ENCODE assay signal across 8 cellular contexts in the genomic region with DNA sequence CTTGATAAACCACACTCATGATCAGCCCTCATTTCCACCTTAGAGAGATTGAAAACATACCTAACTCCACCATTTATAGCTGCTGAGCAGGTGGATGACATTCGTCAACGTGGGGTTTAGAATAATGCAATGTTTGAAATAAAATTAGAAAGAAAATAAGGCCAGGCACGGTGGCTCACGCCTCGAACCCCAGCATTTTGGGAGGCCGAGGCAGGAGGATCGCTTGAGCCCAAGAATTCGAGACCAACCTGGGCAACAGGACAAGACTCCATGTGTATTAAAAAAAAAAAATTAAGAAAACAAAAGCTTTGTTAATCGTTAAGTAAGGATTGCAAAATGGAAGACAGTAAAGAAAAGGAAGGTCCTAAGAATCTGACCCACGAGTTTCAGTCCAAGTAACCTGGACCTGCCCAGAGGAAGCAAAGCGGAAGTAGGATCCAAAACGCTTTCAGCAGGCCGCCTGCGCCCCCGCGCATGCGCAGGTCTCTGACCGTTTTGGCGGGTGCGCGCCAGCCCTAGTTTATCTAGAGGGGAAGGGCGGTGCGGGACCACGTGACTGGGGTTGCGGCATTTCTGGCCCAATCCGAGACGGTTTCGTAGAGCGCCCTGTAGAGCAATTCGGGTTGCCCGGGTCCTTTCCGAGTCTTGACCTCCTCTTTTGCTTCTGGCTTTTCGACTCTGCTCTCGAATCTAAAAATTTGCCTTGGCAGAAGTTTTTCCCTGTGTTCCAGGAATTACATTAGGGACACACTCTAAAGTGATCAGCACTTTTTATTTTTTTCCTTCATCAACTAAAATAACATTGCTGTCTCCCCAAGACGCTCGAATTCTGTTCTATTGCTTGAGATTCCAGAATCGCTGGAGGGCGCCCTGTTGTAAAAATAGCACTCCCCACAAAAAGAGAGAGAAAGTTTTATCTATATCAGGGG. TPM values are rescaled to one million over a fixed set of nuclear protein-coding genes. Genes with fewer than 3 reads are reported as not detected.
DNase-seq lines count a peak whose midpoint lies in the region; ATAC-seq and TF ChIP-seq lines count a peak whose summit lies in the region.

No MANE protein-coding gene starts in this region.

- no peaks in the 10 kb centered on the region for H3K9me3 ChIP-seq in CD8-positive, alpha-beta memory T cell (ENCODE audit: low read length)
- H3K9me3 ChIP-seq in stomach, result no peaks in the 10 kb centered on the region

- intact Hi-C loops in stomach (cut with DNase I; ENCODE audit: low total_unique reads), result no loop called here

- H3K36me3 ChIP-seq in CD8-positive, alpha-beta memory T cell (ENCODE audit: insufficient read depth, low read length), result no peaks in the 10 kb centered on the region
- no peaks in the 10 kb centered on the region for H3K36me3 ChIP-seq in stomach

- H3K4me3 Mint-ChIP-seq in CD8-positive, alpha-beta memory T cell, result peak overlapping the region; percentile 86 to 96 (median 92)
- peak overlapping the region; percentile 86 for H3K4me3 Mint-ChIP-seq in neural crest cell

- H3K36me3 Mint-ChIP-seq in CD8-positive, alpha-beta memory T cell, result peaks cover 0 to under 1% (median 0%) of the 10 kb centered on the region in 3 donors
- no peaks in the 10 kb centered on the region for H3K36me3 Mint-ChIP-seq in neural crest cell (ENCODE audit: low read depth)

- peak; percentile 32 for TF ChIP-seq CTCF in foreskin fibroblast (IDR thresholded peaks at IDR 0.05; ENCODE audit: low read depth, low read length)
- TF ChIP-seq CTCF in neural crest cell (conservative IDR thresholded peaks at IDR 0.05), result peak; percentile 47
- peak in 2 of 7 experiments; percentile 5 to 19 for TF ChIP-seq CTCF in stomach (IDR thresholded peaks at IDR 0.05)

- H3K4me3 ChIP-seq in CD8-positive, alpha-beta memory T cell (ENCODE audit: low read length), result peak overlapping the region; percentile 38
- H3K4me3 ChIP-seq in foreskin fibroblast (ENCODE audit: low read depth in 1 of 2, low read length in 2 of 2) (peak overlapping the region; percentile 43 to 60), stomach (peak overlapping the region; percentile 41 to 51 (median 46))

- H3K9me3 Mint-ChIP-seq in CD8-positive, alpha-beta memory T cell, result no peaks in the 10 kb centered on the region
- H3K9me3 Mint-ChIP-seq in neural crest cell, result no peaks in the 10 kb centered on the region

- no peaks in the 10 kb centered on the region for H3K27me3 Mint-ChIP-seq in CD8-positive, alpha-beta memory T cell
- no peaks in the 10 kb centered on the region for H3K27me3 Mint-ChIP-seq in neural crest cell (ENCODE audit: low read depth)

- H3K4me1 ChIP-seq in CD8-positive, alpha-beta memory T cell (ENCODE audit: insufficient read depth, low read length), result peaks cover 10% of the 10 kb centered on the region
- peaks cover 0 to 11% (median 6%) of the 10 kb centered on the region in 4 donors for H3K4me1 ChIP-seq in stomach

- peak overlapping the region; percentile 88 to 99 (median 96) for H3K27ac Mint-ChIP-seq in CD8-positive, alpha-beta memory T cell
- peak overlapping the region; percentile 77 for H3K27ac Mint-ChIP-seq in neural crest cell (ENCODE audit: unreplicated experiment)

- peak; percentile 86 to 93 (median 88) for DNase-seq in CD8-positive, alpha-beta memory T cell
- DNase-seq in HuH-7 (ENCODE audit: low spot score), result peak; percentile 77
- DNase-seq in RPMI8226, result peak; percentile 88
- peak; percentile 90 for DNase-seq in activated gamma-delta T cell treated with Interleukin-2 at 50 U/mL for 16 hours
- DNase-seq in foreskin fibroblast, result peak; percentile 86 to 95
- DNase-seq in neural crest cell (ENCODE audit: low read depth, low spot score), result peak; percentile 81
- DNase-seq in stomach, result peak; percentile 94

- peaks cover 15 to 17% (median 17%) of the 10 kb centered on the region in 3 donors for H3K4me1 Mint-ChIP-seq in CD8-positive, alpha-beta memory T cell
- peaks cover 17% of the 10 kb centered on the region for H3K4me1 Mint-ChIP-seq in neural crest cell

- no peak for TF ChIP-seq POLR2A in stomach (IDR thresholded peaks at IDR 0.05)

- 16 to 18% (median 18%) methylated on average over 38 of the region's 38 CpGs for WGBS in stomach, 5 donors

- no peak for TF ChIP-seq EP300 in stomach (IDR thresholded peaks at IDR 0.05)

- ATAC-seq in GM21360 (IDR thresholded peaks at IDR 0.05; ENCODE audit: unreplicated experiment), result peak; percentile 70

- POLR2A ChIA-PET in CD8-positive, alpha-beta memory T cell (lab: Charles Lee), result interaction anchor here (0.8 to 1.6 kb wide), 3 partner anchors 22 to 327 kb away, joined by 3 to 9 read pairs (median 3); a partner anchor contains a TSS

- CTCF ChIA-PET in CD8-positive, alpha-beta memory T cell (lab: Charles Lee), result interaction anchor here (1.2 to 1.5 kb wide), 4 partner anchors 21 to 302 kb away, joined by 3 to 5 read pairs (median 3); a partner anchor contains a TSS

- peak overlapping the region; percentile 35 for H3K27ac ChIP-seq in CD8-positive, alpha-beta memory T cell (ENCODE audit: low read depth, low read length)
- H3K27ac ChIP-seq in stomach, result peak overlapping the region; percentile 18 to 90 (median 85)

- no peaks in the 10 kb centered on the region for H3K27me3 ChIP-seq in CD8-positive, alpha-beta memory T cell (ENCODE audit: insufficient read depth, low read length, poor library complexity, severe bottlenecking)
- no peaks in the 10 kb centered on the region for H3K27me3 ChIP-seq in stomach

RNA-seq across cellular contexts. Expression of a gene that starts 22.5 kb away (rescaled TPM):
- 100 to 1,000 TPM; 154 TPM for total RNA-seq in CD8-positive, alpha-beta memory T cell
- polyA plus RNA-seq in CD8-positive, alpha-beta memory T cell, result 57.9 TPM
- total RNA-seq in neural crest cell (110 and 114 TPM in 2 replicates), stomach (10 to 100 TPM in 4 of 5 donors, 1 to 10 TPM in 1; 7.0 to 33.2 (median 15.2) TPM)
- polyA plus RNA-seq in stomach, result 10 to 100 TPM; 15.4 to 19.9 (median 19.5) TPM

RNA-seq across cellular contexts. Expression of a gene that starts 44.1 kb away (rescaled TPM):
- total RNA-seq in CD8-positive, alpha-beta memory T cell, result not detected
- polyA plus RNA-seq in CD8-positive, alpha-beta memory T cell, result 0.20 TPM
- total RNA-seq in neural crest cell, result 28.9 and 31.9 TPM in 2 replicates
- 1 to 10 TPM in 2 of 5 donors, not detected in 3; 1.0 to 1.1 TPM for total RNA-seq in stomach
- polyA plus RNA-seq in stomach, result 1 to 10 TPM in 1 of 3 donors, under 1 TPM in 1, not detected in 1; 0.68 to 1.4 TPM

RNA-seq across cellular contexts. Expression of a gene that starts 55.4 kb away (rescaled TPM):
- total RNA-seq in CD8-positive, alpha-beta memory T cell, result 100 to 1,000 TPM; 139 to 140 TPM
- 63.4 TPM for polyA plus RNA-seq in CD8-positive, alpha-beta memory T cell
- total RNA-seq in neural crest cell (142 and 145 TPM in 2 replicates), stomach (100 to 1,000 TPM in 1 of 5 donors, 10 to 100 TPM in 4; 25.8 to 120 (median 49.1) TPM)
- 10 to 100 TPM; 87.8 to 95.1 (median 89.5) TPM for polyA plus RNA-seq in stomach

RNA-seq across cellular contexts. Expression of a gene that starts 59.2 kb away (rescaled TPM):
- total RNA-seq in CD8-positive, alpha-beta memory T cell, result under 1 TPM; 0.60 to 0.61 TPM
- 4.0 TPM for polyA plus RNA-seq in CD8-positive, alpha-beta memory T cell
- total RNA-seq in neural crest cell (15.0 and 16.1 TPM in 2 replicates), stomach (10 to 100 TPM in 1 of 5 donors, under 1 TPM in 1, not detected in 3; 0.43 to 40.8 TPM)
- 10 to 100 TPM in 1 of 3 donors, 1 to 10 TPM in 2; 7.5 to 17.7 (median 8.7) TPM for polyA plus RNA-seq in stomach

Comparison
In these comparisons a context has a peak if more than half of its experiments do, and no peak if none do; other contexts are left out.
1. Peak in every context shown above with its lines: DNase-seq, ATAC-seq, H3K4me3 ChIP-seq and H3K27ac ChIP-seq.
2. RNA of a gene that starts 44.1 kb away (total RNA-seq): 28.9 to 31.9 TPM in neural crest cell; not detected in CD8-positive, alpha-beta memory T cell and 1.0 to 1.1 TPM in stomach; every median in the first group is over 10 times any median in the second.